8 cellular contexts compared by ENCODE assay signal in the genomic region with DNA sequence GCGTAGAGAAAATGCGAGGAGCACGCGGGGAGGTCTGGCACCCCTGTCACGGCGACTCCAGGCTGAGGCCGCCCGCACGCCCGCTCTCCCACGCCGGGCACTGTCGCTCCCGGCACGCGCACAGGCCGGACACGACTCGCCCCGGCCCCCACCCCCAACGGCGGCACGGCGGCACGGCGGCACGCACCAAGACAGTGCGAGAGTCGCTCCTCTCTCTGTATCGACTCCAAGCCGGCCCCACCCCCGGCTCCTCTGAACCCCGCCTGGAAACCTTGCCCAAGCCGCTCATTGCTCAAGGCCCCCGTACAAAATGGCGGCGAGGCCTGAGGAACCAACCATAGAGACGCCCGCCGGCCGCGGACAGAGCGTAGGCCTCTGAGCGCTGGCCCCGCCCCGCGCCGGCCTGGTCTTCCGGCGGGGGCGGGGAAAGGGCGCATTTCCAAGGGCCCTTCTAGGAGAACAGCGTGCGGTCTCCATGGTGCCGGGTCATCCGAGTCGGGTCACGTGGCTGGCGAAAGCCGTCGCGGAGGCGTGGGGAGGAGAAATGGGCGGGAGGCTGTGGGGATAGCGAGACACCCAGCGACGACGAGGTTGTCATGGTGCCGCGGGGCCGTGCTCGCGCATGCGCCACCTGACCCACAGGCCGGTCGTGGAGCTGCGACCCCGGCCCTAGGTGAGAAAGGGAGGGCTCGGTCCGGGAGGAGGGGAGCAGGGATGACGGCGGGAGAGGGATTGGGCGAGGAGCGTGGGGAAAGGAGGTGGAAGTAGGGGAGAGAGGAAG. TPM values are rescaled to one million over a fixed set of nuclear protein-coding genes. Genes with fewer than 3 reads are reported as not detected.
DNase-seq lines count a peak whose midpoint lies in the region; ATAC-seq, FAIRE-seq and TF ChIP-seq lines count a peak whose summit lies in the region.

CIPC (plus strand) TSS at position 570 of the 781 bp plus-strand sequence. CDS start 7,451 bp downstream, outside the sequence.

- no peaks in the 10 kb centered on the region for H3K27me3 ChIP-seq in right atrium auricular region
- no peaks in the 10 kb centered on the region for H3K27me3 ChIP-seq in psoas muscle (ENCODE audit: insufficient read depth in 3 of 3, low read length in 2 of 3)

- 0 to 1% (median 1%) methylated on average over 58 to 84 of the region's 84 CpGs for WGBS in psoas muscle, 3 donors

- H3K4me3 ChIP-seq in right atrium auricular region (peak within 1 kb of the TSS; percentile 74 to 80), psoas muscle (peak within 1 kb of the TSS; percentile 66)

- TF ChIP-seq CTCF in right atrium auricular region (IDR thresholded peaks at IDR 0.05) (no peak), psoas muscle (IDR thresholded peaks at IDR 0.05) (no peak)

- peak; percentile 97 for FAIRE-seq in urothelium cell line (lab: Jason Lieb, UNC)

- ATAC-seq in GM18499 (IDR thresholded peaks at IDR 0.05; ENCODE audit: insufficient read depth, unreplicated experiment) (peak; percentile 71), HG02943 (IDR thresholded peaks at IDR 0.05; ENCODE audit: low read depth, unreplicated experiment) (peak; percentile 89), psoas muscle (peak; percentile 90 to 95 (median 90))

- H3K4me1 ChIP-seq in right atrium auricular region (peaks cover 0 to 58% of the 10 kb centered on the region in 2 donors), psoas muscle (peaks cover 38% of the 10 kb centered on the region)

- H3K27ac ChIP-seq in right atrium auricular region (peak within 1 kb of the TSS; percentile 96 to 97), psoas muscle (peak within 1 kb of the TSS; percentile 98)

- intact Hi-C loops in T-helper 2 cell treated with Interferon-gamma antibody and Interleukin-4, amounts not matched to agents 100 ng/mL and 5 ng/mL, for 36 hours (cut with micrococcal nuclease): loop anchor here (1.0 to 5.0 kb wide), 10 partner anchors 27 to 946 kb away; partner anchors contain the start of genes GPATCH2L, IRF2BPL, POMT2 and VASH1
- intact Hi-C loops in psoas muscle (cut with DNase I): loop anchor here in 1 of 2 donors (5.0 kb wide), 1 partner anchor 1841 kb away; no protein-coding TSS in a partner anchor

- H3K9me3 ChIP-seq in right atrium auricular region: no peaks in the 10 kb centered on the region
- H3K9me3 ChIP-seq in psoas muscle: no peaks in the 10 kb centered on the region

- H3K36me3 ChIP-seq in right atrium auricular region (no peaks in the 10 kb centered on the region), psoas muscle (ENCODE audit: insufficient read depth in 1 of 2, low read depth in 1 of 2) (no peaks in the 10 kb centered on the region)

- peak; percentile 96 for DNase-seq in NCI-H187 treated with DMSO at 0.1 percent for 48 hours (lab: John Stamatoyannopoulos, UW)
- peak; percentile 93 to 100 (median 99) for DNase-seq in anterior cingulate cortex (lab: John Stamatoyannopoulos, UW)
- DNase-seq in right atrium auricular region (ENCODE audit: low spot score): peak; percentile 100
- peak; percentile 99 to 100 for DNase-seq in psoas muscle
- DNase-seq in urothelium cell line (ENCODE audit: low spot score): peak; percentile 100

RNA-seq across cellular contexts. Expression of gene CIPC, which starts in this region (rescaled TPM):
- 12.3 and 12.8 TPM in 2 replicates for total RNA-seq in T-helper 2 cell treated with Interferon-gamma antibody and Interleukin-4, amounts not matched to agents 100 ng/mL and 5 ng/mL, for 36 hours
- total RNA-seq in right atrium auricular region (10 to 100 TPM; 64.7 to 87.8 TPM), psoas muscle (100 to 1,000 TPM in 3 of 4 donors, 10 to 100 TPM in 1; 83.8 to 133 (median 112) TPM)
- polyA plus RNA-seq in psoas muscle: 100 to 1,000 TPM in 1 of 3 donors, 10 to 100 TPM in 2; 23.1 to 116 (median 54.9) TPM

Comparison
In these comparisons a context has a peak if more than half of its experiments do, and no peak if none do; other contexts are left out.
1. Peak in every context shown above with its lines: DNase-seq, ATAC-seq, H3K4me3 ChIP-seq and H3K27ac ChIP-seq.